1 cellular context compared by ENCODE assay signal in the genomic region with DNA sequence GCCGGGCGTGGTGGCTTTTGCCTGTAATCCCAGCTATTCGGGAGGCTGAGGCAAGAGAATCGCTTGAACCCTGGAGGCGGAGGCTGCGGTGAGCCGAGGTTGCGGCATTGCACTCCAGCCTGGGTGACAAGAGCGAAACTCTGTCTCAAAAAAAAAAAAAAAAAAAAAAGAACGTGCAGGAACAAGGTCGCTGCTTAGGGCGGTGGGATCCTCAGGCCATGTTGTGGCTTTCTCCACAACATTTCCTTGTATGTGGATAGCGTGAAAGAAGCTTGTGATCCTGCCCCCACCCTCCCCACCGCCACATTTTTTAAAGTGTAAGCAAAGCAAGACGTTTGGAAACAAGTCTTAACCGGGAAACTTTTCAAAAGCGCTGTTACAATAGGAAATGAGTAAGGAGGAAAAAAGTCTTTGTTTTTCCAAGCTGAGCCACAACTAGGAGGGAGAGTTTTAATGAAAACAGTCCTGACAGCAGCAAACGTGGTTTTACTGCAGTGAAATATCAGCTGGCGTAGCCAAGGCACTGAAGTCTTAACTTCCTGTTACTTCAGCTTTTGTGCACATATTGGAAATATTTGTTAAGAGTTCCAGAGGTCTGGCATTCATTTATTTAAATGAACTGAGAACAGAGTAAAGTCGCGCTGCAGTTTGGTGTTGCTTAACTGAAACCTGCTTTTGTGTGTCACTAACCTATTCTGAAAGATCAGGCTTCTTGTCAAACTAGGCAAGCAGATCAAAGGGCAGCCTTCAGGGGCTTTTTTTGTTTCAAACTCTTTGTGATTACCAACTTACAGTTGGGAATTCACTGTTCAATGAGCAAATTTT.
TF ChIP-seq lines count a peak whose summit lies in the region.

No MANE protein-coding gene starts in this region.

TF ChIP-seq in HEK293, 187 proteins besides CTCF, POLR2A, EP300 and RAD21 (continued from another document):
- TF ChIP-seq, protein P1, sequence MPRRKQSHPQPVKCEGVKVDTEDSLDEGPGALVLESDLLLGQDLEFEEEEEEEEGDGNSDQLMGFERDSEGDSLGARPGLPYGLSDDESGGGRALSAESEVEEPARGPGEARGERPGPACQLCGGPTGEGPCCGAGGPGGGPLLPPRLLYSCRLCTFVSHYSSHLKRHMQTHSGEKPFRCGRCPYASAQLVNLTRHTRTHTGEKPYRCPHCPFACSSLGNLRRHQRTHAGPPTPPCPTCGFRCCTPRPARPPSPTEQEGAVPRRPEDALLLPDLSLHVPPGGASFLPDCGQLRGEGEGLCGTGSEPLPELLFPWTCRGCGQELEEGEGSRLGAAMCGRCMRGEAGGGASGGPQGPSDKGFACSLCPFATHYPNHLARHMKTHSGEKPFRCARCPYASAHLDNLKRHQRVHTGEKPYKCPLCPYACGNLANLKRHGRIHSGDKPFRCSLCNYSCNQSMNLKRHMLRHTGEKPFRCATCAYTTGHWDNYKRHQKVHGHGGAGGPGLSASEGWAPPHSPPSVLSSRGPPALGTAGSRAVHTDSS (tag by site-specific recombination; IDR thresholded peaks at IDR 0.05): no peak
- peak; percentile 61; the same call in 1 of the 2 replicates for TF ChIP-seq PRDM1 (tag by site-specific recombination; IDR thresholded peaks at IDR 0.05)
